8 cellular contexts compared by ENCODE assay signal in the genomic region with DNA sequence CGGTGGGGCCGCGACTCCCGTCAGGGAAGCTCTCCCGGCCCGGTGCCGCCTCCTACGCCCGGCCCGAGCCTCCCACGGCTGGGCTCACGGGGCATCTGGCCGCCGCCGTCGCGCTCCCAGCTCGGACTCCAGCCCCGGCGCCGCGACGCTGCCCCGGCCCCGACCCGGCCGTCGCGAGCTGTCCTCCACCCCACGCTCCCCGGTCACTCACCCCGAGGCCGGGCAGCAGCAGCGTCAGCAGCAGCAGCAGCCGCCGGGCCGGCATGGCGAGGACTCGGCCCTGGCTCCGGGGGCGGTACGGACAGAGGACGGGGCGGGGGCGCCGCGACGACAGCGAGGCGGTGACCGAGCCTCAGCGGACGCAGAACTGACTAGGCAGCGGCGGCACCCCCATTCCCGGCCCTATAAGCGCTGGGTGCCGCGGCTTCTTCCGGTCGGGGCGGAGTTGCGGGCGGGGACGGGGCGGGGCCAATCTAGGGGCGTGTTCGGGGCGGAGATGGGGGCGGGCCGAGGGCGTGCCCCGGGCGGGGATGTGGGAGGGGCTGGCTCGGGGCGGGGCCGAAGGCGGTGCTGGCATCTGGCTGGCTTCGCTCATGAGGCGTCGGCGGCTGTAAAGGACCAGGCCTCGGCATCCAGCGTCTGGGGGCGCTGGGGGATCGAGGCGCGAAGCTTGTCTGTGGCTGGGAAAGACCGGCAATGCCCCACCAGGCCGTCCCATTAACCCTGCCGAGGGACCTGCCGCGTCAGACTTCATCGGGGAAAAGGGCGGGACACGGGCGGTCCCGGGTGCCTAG. TPM values are rescaled to one million over a fixed set of nuclear protein-coding genes. Genes with fewer than 3 reads are reported as not detected.
DNase-seq lines count a peak whose midpoint lies in the region; ATAC-seq and TF ChIP-seq lines count a peak whose summit lies in the region.

Gene ERN1, minus strand, starts transcription at position 380 of the 794 bp plus-strand sequence. Its CDS starts 115 bp downstream, at position 265.

- H3K9ac ChIP-seq in HUES48 (ENCODE audit: low read depth, low read length) (peak within 1 kb of the TSS; percentile 59), OCI-LY1 (ENCODE audit: low read length) (peak within 1 kb of the TSS; percentile 69)

- H3K4me1 Mint-ChIP-seq in Caco-2 (ENCODE audit: low read depth, unreplicated experiment), result peaks cover 16% of the 10 kb centered on the region
- peaks cover 36% of the 10 kb centered on the region for H3K4me1 Mint-ChIP-seq in mesothelial cell of epicardium

- H3K27ac ChIP-seq in HUES48 (ENCODE audit: low read depth, low read length), result peak within 1 kb of the TSS; percentile 57
- H3K27ac ChIP-seq in OCI-LY1 (ENCODE audit: low read depth, low read length, poor library complexity, severe bottlenecking), result no peak within 1 kb of the TSS

- no peaks in the 10 kb centered on the region for H3F3A ChIP-seq in OCI-LY1 (ENCODE audit: insufficient read depth, low read length)

- H3K4me3 ChIP-seq in Caco-2 (ENCODE audit: low read depth, low read length), result peak within 1 kb of the TSS; percentile 78
- peak within 1 kb of the TSS; percentile 72 for H3K4me3 ChIP-seq in HUES48 (ENCODE audit: low read depth, low read length)
- H3K4me3 ChIP-seq in OCI-LY1 (ENCODE audit: low read depth, low read length, poor library complexity, severe bottlenecking), result peak within 1 kb of the TSS; percentile 78

- no peaks in the 10 kb centered on the region for H4K20me1 ChIP-seq in OCI-LY1 (ENCODE audit: insufficient read depth, low read length)

- H3K36me3 ChIP-seq in Caco-2 (ENCODE audit: control insufficient read depth, insufficient read depth, low read length) (no peaks in the 10 kb centered on the region), HUES48 (ENCODE audit: control insufficient read depth, insufficient read depth, low read length) (no peaks in the 10 kb centered on the region), OCI-LY1 (ENCODE audit: insufficient read depth, low read length) (no peaks in the 10 kb centered on the region)

- H3K27me3 ChIP-seq in Caco-2 (replicated peaks; ENCODE audit: control insufficient read depth, insufficient read depth, low read length) (no peaks in the 10 kb centered on the region), HUES48 (ENCODE audit: control insufficient read depth, insufficient read depth, low read length) (peaks cover 29% of the 10 kb centered on the region), OCI-LY1 (ENCODE audit: insufficient read depth, low read length) (no peaks in the 10 kb centered on the region)

- no peaks in the 10 kb centered on the region for H3K9me2 ChIP-seq in OCI-LY1 (ENCODE audit: low read depth, low read length)

- DNase-seq in Caco-2, result peak; percentile 93 to 95
- peak; percentile 91 for DNase-seq in activated CD8-positive, alpha-beta memory T cell treated with anti-CD3 and anti-CD28 coated beads, Interleukin-2, amount 50 U/mL, for 4 hours
- DNase-seq in mesothelial cell of epicardium (ENCODE audit: low spot score in 2 of 2, unreplicated experiment in 2 of 2), result peak; percentile 91 to 94
- DNase-seq in stimulated activated CD8-positive, alpha-beta memory T cell treated with anti-CD3 and anti-CD28 coated beads, Interleukin-15, amount 100 ng/mL, for 4 hours (ENCODE audit: low read depth in 2 of 2), result peak; percentile 80

- in situ Hi-C loops in endometrial microvascular endothelial cells (cut with HindIII; ENCODE audit: inconsistent ontology term, low pct_unique_long_range_greater_than_20kb, low sequenced_read_pairs), result no loop called here

- peak within 1 kb of the TSS; percentile 91 for H3K4me3 Mint-ChIP-seq in Caco-2 (ENCODE audit: unreplicated experiment)
- H3K4me3 Mint-ChIP-seq in mesothelial cell of epicardium, result peak within 1 kb of the TSS; percentile 72

- H3K27me3 Mint-ChIP-seq in Caco-2 (ENCODE audit: insufficient read depth, unreplicated experiment) (no peaks in the 10 kb centered on the region), mesothelial cell of epicardium (ENCODE audit: low read depth) (peaks cover 2% of the 10 kb centered on the region)

- TF ChIP-seq CTCF in Caco-2 (IDR thresholded peaks at IDR 0.05; ENCODE audit: insufficient read depth in 1 of 2, low read depth in 1 of 2, low read length in 1 of 2, severe bottlenecking in 1 of 2, unreplicated experiment in 1 of 2), result peak in 1 of 2 experiments; percentile 4
- TF ChIP-seq CTCF in OCI-LY1 (IDR thresholded peaks at IDR 0.05; ENCODE audit: low read length), result no peak
- no peak for TF ChIP-seq CTCF in mesothelial cell of epicardium (IDR thresholded peaks at IDR 0.05; ENCODE audit: unreplicated experiment)

- ATAC-seq in GM21367 (IDR thresholded peaks at IDR 0.05; ENCODE audit: unreplicated experiment), result peak; percentile 66

- H3K36me3 Mint-ChIP-seq in Caco-2 (ENCODE audit: insufficient read depth, unreplicated experiment) (peaks cover 15% of the 10 kb centered on the region), mesothelial cell of epicardium (no peaks in the 10 kb centered on the region)

- H3K79me2 ChIP-seq in OCI-LY1 (ENCODE audit: insufficient read depth, low read length), result no peaks in the 10 kb centered on the region

- peak within 1 kb of the TSS; percentile 88 for H3K27ac Mint-ChIP-seq in Caco-2 (ENCODE audit: unreplicated experiment)
- peak within 1 kb of the TSS; percentile 91 for H3K27ac Mint-ChIP-seq in mesothelial cell of epicardium

- H3K4me2 ChIP-seq in OCI-LY1 (ENCODE audit: low read length), result peak within 1 kb of the TSS; percentile 88

- H3K4me1 ChIP-seq in Caco-2 (peaks cover 21% of the 10 kb centered on the region), HUES48 (ENCODE audit: control insufficient read depth, insufficient read depth, low read length) (peaks cover 5% of the 10 kb centered on the region), OCI-LY1 (ENCODE audit: insufficient read depth, low read length, severe bottlenecking) (peaks cover 18% of the 10 kb centered on the region)

- CTCF ChIA-PET in Caco-2 (lab: Charles Lee), result interaction anchor here (0.7 to 3.5 kb wide), 5 partner anchors 47 to 179 kb away, joined by 3 to 36 read pairs (median 4); no protein-coding TSS in a partner anchor

- POLR2A ChIA-PET in Caco-2 (lab: Charles Lee), result interaction anchor here (0.5 to 3.4 kb wide), 10 partner anchors 16 to 101 kb away, joined by 3 to 25 read pairs (median 4); no protein-coding TSS in a partner anchor

- H3K9me3 ChIP-seq in Caco-2 (no peaks in the 10 kb centered on the region), HUES48 (ENCODE audit: control insufficient read depth, insufficient read depth, low read length) (no peaks in the 10 kb centered on the region), OCI-LY1 (ENCODE audit: low read length) (no peaks in the 10 kb centered on the region)

- intact Hi-C loops in Caco-2 (cut with micrococcal nuclease; ENCODE audit: unreplicated experiment), result loop anchor here (1.0 to 5.0 kb wide), 4 partner anchors 13 to 287 kb away; no protein-coding TSS in a partner anchor

- no peak within 1 kb of the TSS for H2AFZ ChIP-seq in OCI-LY1 (ENCODE audit: low read length)

- no TSS peak for BruUV-seq in Caco-2 (replicated peaks; lab: Mats Ljungman, UMichigan)

- H3K9me3 Mint-ChIP-seq in Caco-2 (ENCODE audit: unreplicated experiment) (no peaks in the 10 kb centered on the region), mesothelial cell of epicardium (no peaks in the 10 kb centered on the region)

RNA-seq across cellular contexts. Expression of gene ERN1, which starts in this region (rescaled TPM):
- total RNA-seq in Caco-2 (2022), result 24.3 and 27.5 TPM in 2 replicates
- 23.1 TPM for total RNA-seq in endometrial microvascular endothelial cells (ENCODE audit: inconsistent ontology term)
- 16.4 to 20.6 TPM (median 17.9 TPM) in 3 replicates for total RNA-seq in mesothelial cell of epicardium
